ENCODE assay signal across 2 cellular contexts in genomic region chr21:32618218-32618617, GRCh38. TPM values are rescaled to one million over a fixed set of nuclear protein-coding genes. Genes with fewer than 3 reads are reported as not detected.
"Had no signal": no experiment of that assay in that cellular context is flagged by ENCODE, and none has a peak within 500 bp of the region (broad histone marks: within the 10 kb centered on the region; RNA-seq: fewer than 3 reads in every experiment).

No MANE protein-coding gene starts in this region.

RNA-seq across cellular contexts. Expression of gene TCP10L, which starts 32.9 kb away (rescaled TPM):
- total RNA-seq: subcutaneous adipose tissue, vagina had no signal
